10 cellular contexts compared by ENCODE assay signal in genomic region chr14:65471038-65471878, GRCh38.
DNase-seq lines count a peak whose midpoint lies in the region; ATAC-seq lines count a peak whose summit lies in the region.
"Had no signal": no experiment of that assay in that cellular context is flagged by ENCODE, and none has a peak within 500 bp of the region (broad histone marks: within the 10 kb centered on the region; RNA-seq: fewer than 3 reads in every experiment).

No MANE protein-coding gene starts in this region.

- DNase-seq in kidney tubule cell (ENCODE audit: low spot score) (peak; percentile 38), NOMO-1 (lab: John Stamatoyannopoulos, UW; ENCODE audit: unreplicated experiment in 2 of 2) (no peak)
- DNase-seq in stimulated activated CD4-positive, alpha-beta T cell treated with anti-CD3 and anti-CD28 coated beads, Interleukin-4, amount 100 ng/mL, for 24 hours, result no peak
- DNase-seq in activated CD8-positive, alpha-beta memory T cell treated with anti-CD3 and anti-CD28 coated beads for 24 hours, result no peak
- DNase-seq in activated naive CD4-positive, alpha-beta T cell (lab: John Stamatoyannopoulos, UW), result no peak
- DNase-seq: activated naive CD4-positive, alpha-beta T cell treated with Interleukin-2 at 50 U/mL for 16 hours; occipital lobe had no signal

- ATAC-seq in GM18519 (IDR thresholded peaks at IDR 0.05; ENCODE audit: low FRiP score, unreplicated experiment), result peak; percentile 77
- peak; percentile 57 for ATAC-seq in GM21576 (IDR thresholded peaks at IDR 0.05; ENCODE audit: unreplicated experiment)
- peak; percentile 53 for ATAC-seq in HG03558 (IDR thresholded peaks at IDR 0.05; ENCODE audit: extremely low read depth, unreplicated experiment)
